ENCODE assay signal across 17 cellular contexts in the genomic region with DNA sequence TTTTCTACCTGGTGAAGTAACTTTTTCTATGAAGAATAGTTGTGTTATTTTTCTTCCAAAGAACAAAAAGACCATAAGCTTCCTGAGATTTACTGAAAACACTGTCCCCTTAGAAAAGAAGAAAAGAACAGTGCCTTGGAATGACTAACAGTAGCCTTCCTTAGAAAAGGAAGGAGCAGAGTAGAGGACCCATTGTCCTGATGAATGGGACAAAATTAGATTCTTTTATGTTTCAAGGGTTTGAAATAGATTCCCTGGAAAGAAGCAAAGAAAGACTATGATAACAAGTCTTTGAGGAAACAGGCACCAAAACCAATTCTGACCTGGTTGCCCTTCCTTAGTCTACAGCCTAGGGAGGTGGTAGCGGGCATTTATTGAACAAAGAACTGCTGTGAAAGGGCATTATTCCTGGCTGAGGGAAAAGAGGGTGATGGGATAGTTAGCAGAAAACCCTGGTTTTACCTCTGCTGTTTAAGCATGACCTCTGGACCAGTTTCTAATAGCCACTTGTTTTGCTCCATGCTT.
A peak's percentile ranks its signal among the peaks of the same experiment; 100 is the strongest.
DNase-seq lines count a peak whose midpoint lies in the region; ATAC-seq, FAIRE-seq and TF ChIP-seq lines count a peak whose summit lies in the region.
"Had no signal": no experiment of that assay in that cellular context is flagged by ENCODE, and none has a peak within 500 bp of the region (broad histone marks: within the 10 kb centered on the region; RNA-seq: fewer than 3 reads in every experiment).

No MANE protein-coding gene starts in this region.

- no peak overlapping the region for H3K27ac Mint-ChIP-seq in GM23338
- no peak overlapping the region for H3K27ac Mint-ChIP-seq in type B pancreatic cell
- H3K27ac Mint-ChIP-seq: B cell; CD8-positive, alpha-beta T cell; IgD-negative memory B cell had no signal

- no peaks in the 10 kb centered on the region for H3K36me3 ChIP-seq in GM23338 (ENCODE audit: insufficient read depth)
- H3K36me3 ChIP-seq in HUES64 (ENCODE audit: insufficient read depth, low read length), result no peaks in the 10 kb centered on the region
- no peaks in the 10 kb centered on the region for H3K36me3 ChIP-seq in endothelial cell of umbilical vein (ENCODE audit: control insufficient read depth in 2 of 2, extremely low read depth in 1 of 2, insufficient read depth in 2 of 2, low read length in 2 of 2)
- H3K36me3 ChIP-seq in neuronal stem cell (replicated peaks in 1 of 2; ENCODE audit: control insufficient read depth in 2 of 2, insufficient read depth in 2 of 2, low read length in 2 of 2), result no peaks in the 10 kb centered on the region
- no peaks in the 10 kb centered on the region for H3K36me3 ChIP-seq in testis (ENCODE audit: low read depth, missing control alignments)
- H3K36me3 ChIP-seq: BLaER1 treated with 17β-estradiol and CSF1 and Interleukin-3, amounts not matched to agents 10 nM and 100 nM had no signal

- H3K9me3 Mint-ChIP-seq in GM23338, result no peaks in the 10 kb centered on the region
- H3K9me3 Mint-ChIP-seq in type B pancreatic cell, result peaks cover 4% of the 10 kb centered on the region

- dilution Hi-C loops in endothelial cell of umbilical vein (cut with MboI; ENCODE audit: extremely low pct_ligation_motif_present, low sequenced_read_pairs), result no loop called here

- TF ChIP-seq POLR2A in endothelial cell of umbilical vein (IDR thresholded peaks at IDR 0.05; ENCODE audit: low read depth, low read length) (no peak), testis (IDR thresholded peaks at IDR 0.05) (no peak)

- H2BK15ac ChIP-seq in neuronal stem cell (ENCODE audit: low read length), result no peak overlapping the region

- H3K27me3 Mint-ChIP-seq in GM23338 (ENCODE audit: insufficient read depth, low read depth, poor library complexity) (no peaks in the 10 kb centered on the region), type B pancreatic cell (no peaks in the 10 kb centered on the region)
- H3K27me3 Mint-ChIP-seq: B cell, IgD-negative memory B cell had no signal

- H4K20me1 ChIP-seq in GM23338 (replicated peaks; ENCODE audit: insufficient read depth), result no peaks in the 10 kb centered on the region
- no peaks in the 10 kb centered on the region for H4K20me1 ChIP-seq in endothelial cell of umbilical vein (replicated peaks; ENCODE audit: control insufficient read depth, extremely low read depth, insufficient read depth, low read length)
- H4K20me1 ChIP-seq: BLaER1 treated with 17β-estradiol and CSF1 and Interleukin-3, amounts not matched to agents 10 nM and 100 nM had no signal

- H3K79me2 ChIP-seq in GM23338 (replicated peaks; ENCODE audit: insufficient read depth) (no peaks in the 10 kb centered on the region), endothelial cell of umbilical vein (ENCODE audit: control insufficient read depth, insufficient read depth, low read length) (no peaks in the 10 kb centered on the region)

- H2AFZ ChIP-seq in GM23338 (peak overlapping the region; percentile 20; the same call in 1 of the 2 replicates), endothelial cell of umbilical vein (ENCODE audit: low read depth, low read length) (no peak overlapping the region), neuronal stem cell (ENCODE audit: low read length) (no peak overlapping the region)

- H2BK12ac ChIP-seq in neuronal stem cell (ENCODE audit: low read length), result no peak overlapping the region

- ATAC-seq in GM23338, result peak; percentile 94
- ATAC-seq: CD8-positive, alpha-beta T cell; HepG2 had no signal

- H3K9ac ChIP-seq in HUES64 (ENCODE audit: low read depth, low read length), result no peak overlapping the region
- H3K9ac ChIP-seq in endothelial cell of umbilical vein (replicated peaks; ENCODE audit: extremely low read depth, insufficient read depth, low read length), result no peak overlapping the region
- no peak overlapping the region for H3K9ac ChIP-seq in neuronal stem cell (ENCODE audit: low read depth, low read length, poor library complexity)
- H3K9ac ChIP-seq: BLaER1 treated with 17β-estradiol and CSF1 and Interleukin-3, amounts not matched to agents 10 nM and 100 nM had no signal

- DNase-seq in GM23338 (ENCODE audit: low spot score) (peak; percentile 9), endothelial cell of umbilical vein (ENCODE audit: low read depth, low spot score) (no peak), neuronal stem cell (ENCODE audit: low spot score) (peak; percentile 40), type B pancreatic cell (ENCODE audit: extremely low spot score, unreplicated experiment) (no peak), testis (no peak)
- DNase-seq: Calu3; CD8-positive, alpha-beta T cell; DMS79 treated with DMSO at 0.1 percent for 48 hours; GF-D8; HCEC 1CT had no signal

- peak; percentile 4 for FAIRE-seq in endothelial cell of umbilical vein (lab: Jason Lieb, UNC)
- FAIRE-seq: H54, HepG2 had no signal

- H3K4me3 Mint-ChIP-seq in GM23338 (no peak overlapping the region), type B pancreatic cell (no peak overlapping the region)
- H3K4me3 Mint-ChIP-seq: B cell; CD8-positive, alpha-beta T cell; IgD-negative memory B cell had no signal

- H3K23ac ChIP-seq in neuronal stem cell (ENCODE audit: low read depth, low read length, poor library complexity), result no peak overlapping the region

- no peak overlapping the region for H2AK5ac ChIP-seq in neuronal stem cell (ENCODE audit: low read depth, low read length)

- no peaks in the 10 kb centered on the region for H3K79me1 ChIP-seq in neuronal stem cell (ENCODE audit: low read depth, low read length)

- no peaks in the 10 kb centered on the region for H3K27me3 ChIP-seq in GM23338 (ENCODE audit: insufficient read depth)
- no peaks in the 10 kb centered on the region for H3K27me3 ChIP-seq in HUES64 (ENCODE audit: insufficient read depth, low read length)
- H3K27me3 ChIP-seq in endothelial cell of umbilical vein (ENCODE audit: control insufficient read depth in 2 of 2, insufficient read depth in 2 of 2, low read length in 2 of 2), result no peaks in the 10 kb centered on the region
- H3K27me3 ChIP-seq in neuronal stem cell (ENCODE audit: control insufficient read depth in 3 of 3, insufficient read depth in 3 of 3, low read depth in 1 of 3, low read length in 3 of 3), result no peaks in the 10 kb centered on the region
- H3K27me3 ChIP-seq in testis, result no peaks in the 10 kb centered on the region
- H3K27me3 ChIP-seq: BLaER1 treated with 17β-estradiol and CSF1 and Interleukin-3, amounts not matched to agents 10 nM and 100 nM had no signal

- no peaks in the 10 kb centered on the region for H3K36me3 Mint-ChIP-seq in GM23338 (ENCODE audit: low read depth)
- H3K36me3 Mint-ChIP-seq in type B pancreatic cell, result no peaks in the 10 kb centered on the region
- H3K36me3 Mint-ChIP-seq: CD8-positive, alpha-beta T cell; IgD-negative memory B cell had no signal

- no peak for TF ChIP-seq CTCF in GM23338 (conservative IDR thresholded peaks at IDR 0.05; ENCODE audit: low read depth in 2 of 2)
- no peak for TF ChIP-seq CTCF in endothelial cell of umbilical vein (IDR thresholded peaks at IDR 0.05; ENCODE audit: extremely low read depth in 1 of 2, insufficient read depth in 1 of 2, low read depth in 1 of 2, low read length in 2 of 2)
- no peak for TF ChIP-seq CTCF in type B pancreatic cell (conservative IDR thresholded peaks at IDR 0.05)
- no peak for TF ChIP-seq CTCF in testis (IDR thresholded peaks at IDR 0.05)

- no peak overlapping the region for H3K4me3 ChIP-seq in GM23338
- no peak overlapping the region for H3K4me3 ChIP-seq in HUES64 (ENCODE audit: low read length)
- H3K4me3 ChIP-seq in endothelial cell of umbilical vein (replicated peaks in 1 of 3; ENCODE audit: insufficient read depth in 1 of 3, low read depth in 1 of 3, low read length in 3 of 3), result no peak overlapping the region
- no peak overlapping the region for H3K4me3 ChIP-seq in neuronal stem cell (ENCODE audit: low read length in 2 of 2)
- no peak overlapping the region for H3K4me3 ChIP-seq in testis
- H3K4me3 ChIP-seq: BLaER1 treated with 17β-estradiol and CSF1 and Interleukin-3, amounts not matched to agents 10 nM and 100 nM had no signal

- no peaks in the 10 kb centered on the region for H3K9me3 ChIP-seq in HUES64 (ENCODE audit: insufficient read depth, low read depth, low read length)
- no peaks in the 10 kb centered on the region for H3K9me3 ChIP-seq in endothelial cell of umbilical vein (replicated peaks; ENCODE audit: control insufficient read depth, insufficient read depth, low read length)
- H3K9me3 ChIP-seq in neuronal stem cell (replicated peaks in 1 of 2; ENCODE audit: control insufficient read depth in 2 of 2, insufficient read depth in 1 of 2, low read depth in 1 of 2, low read length in 2 of 2), result peaks cover 0 to 9% of the 10 kb centered on the region in 2 donors
- H3K9me3 ChIP-seq in testis, result no peaks in the 10 kb centered on the region
- H3K9me3 ChIP-seq: BLaER1 treated with 17β-estradiol and CSF1 and Interleukin-3, amounts not matched to agents 10 nM and 100 nM had no signal

- H3K4me1 ChIP-seq in GM23338 (ENCODE audit: insufficient read depth), result peaks cover 8% of the 10 kb centered on the region
- peaks cover 25% of the 10 kb centered on the region for H3K4me1 ChIP-seq in HUES64 (ENCODE audit: insufficient read depth, low read length)
- no peaks in the 10 kb centered on the region for H3K4me1 ChIP-seq in endothelial cell of umbilical vein (ENCODE audit: control insufficient read depth, extremely low read depth, insufficient read depth, low read length)
- peaks cover 3 to 17% of the 10 kb centered on the region in 2 donors for H3K4me1 ChIP-seq in neuronal stem cell (ENCODE audit: control insufficient read depth in 2 of 2, insufficient read depth in 1 of 2, low read depth in 1 of 2, low read length in 2 of 2)
- no peaks in the 10 kb centered on the region for H3K4me1 ChIP-seq in testis
- H3K4me1 ChIP-seq: BLaER1 treated with 17β-estradiol and CSF1 and Interleukin-3, amounts not matched to agents 10 nM and 100 nM had no signal

- WGBS in HUES64, result 87% methylated on average over 1 of the region's 1 CpG
- WGBS in neuronal stem cell (ENCODE audit: extremely low coverage in 2 of 2, insufficient read length in 2 of 2, insufficient replicate concordance in 1 of 2), 2 donors, result no CpG with 5 or more reads among the region's 1 CpG
- 94 to 97% methylated on average over 1 of the region's 1 CpG for WGBS in testis, 2 donors

- H3K4ac ChIP-seq in neuronal stem cell (ENCODE audit: low read length), result no peak overlapping the region

- no peaks in the 10 kb centered on the region for H3K9me1 ChIP-seq in endothelial cell of umbilical vein (replicated peaks; ENCODE audit: control insufficient read depth, extremely low read depth, insufficient read depth, low read length)

- intact Hi-C loops in endothelial cell of umbilical vein (cut with micrococcal nuclease), result no loop called here
- intact Hi-C loops in testis (cut with DNase I; ENCODE audit: low total_unique reads), result no loop called here

- no peaks in the 10 kb centered on the region for H3K9me2 ChIP-seq in GM23338 (ENCODE audit: insufficient read depth)

- H3K4me2 ChIP-seq in GM23338 (no peak overlapping the region), endothelial cell of umbilical vein (ENCODE audit: insufficient read depth, low read length) (no peak overlapping the region), neuronal stem cell (ENCODE audit: insufficient read depth, low read length, poor library complexity, severe bottlenecking) (no peak overlapping the region)
- H3K4me2 ChIP-seq: BLaER1 treated with 17β-estradiol and CSF1 and Interleukin-3, amounts not matched to agents 10 nM and 100 nM had no signal

- no peak overlapping the region for H3K18ac ChIP-seq in neuronal stem cell (ENCODE audit: low read length)

- no peak overlapping the region for H4K91ac ChIP-seq in neuronal stem cell (ENCODE audit: low read depth, low read length, poor library complexity)

- H2BK5ac ChIP-seq in neuronal stem cell (ENCODE audit: low read length), result no peak overlapping the region

- CTCF ChIA-PET in endothelial cell of umbilical vein (lab: Charles Lee), result no interaction called here

- no peak overlapping the region for H3K14ac ChIP-seq in neuronal stem cell (ENCODE audit: low read length)

- no peaks in the 10 kb centered on the region for H3F3A ChIP-seq in GM23338 (replicated peaks; ENCODE audit: low read depth)

- H3K4me1 Mint-ChIP-seq in GM23338 (peaks cover 17% of the 10 kb centered on the region), type B pancreatic cell (ENCODE audit: unreplicated experiment) (peaks cover 6% of the 10 kb centered on the region)
- H3K4me1 Mint-ChIP-seq: B cell, IgD-negative memory B cell had no signal

- H4K8ac ChIP-seq in neuronal stem cell (ENCODE audit: low read depth, low read length), result no peak overlapping the region

- H2BK120ac ChIP-seq in neuronal stem cell (ENCODE audit: low read depth, low read length), result no peak overlapping the region

- BruUV-seq in endothelial cell of umbilical vein (replicated peaks; lab: Mats Ljungman, UMichigan), result no TSS peak

- POLR2A ChIA-PET in endothelial cell of umbilical vein (lab: Charles Lee), result no interaction called here

- H3K27ac ChIP-seq in GM23338 (ENCODE audit: low read depth), result no peak overlapping the region
- peak overlapping the region; percentile 15; the same call in 1 of the 2 replicates for H3K27ac ChIP-seq in HUES64 (ENCODE audit: low read depth, low read length)
- no peak overlapping the region for H3K27ac ChIP-seq in endothelial cell of umbilical vein (ENCODE audit: insufficient read depth, low read depth, low read length)
- H3K27ac ChIP-seq in neuronal stem cell (replicated peaks; ENCODE audit: low read length), result no peak overlapping the region
- no peak overlapping the region for H3K27ac ChIP-seq in testis
- H3K27ac ChIP-seq: BLaER1 treated with 17β-estradiol and CSF1 and Interleukin-3, amounts not matched to agents 10 nM and 100 nM; HL-60 had no signal

Comparison
In these comparisons a context has a peak if more than half of its experiments do, and no peak if none do; other contexts are left out.
1. DNase-seq: peak in GM23338 (single experiment) and neuronal stem cell (single experiment); none in endothelial cell of umbilical vein (single experiment), type B pancreatic cell (single experiment) and testis (single experiment).